Comparison of ENCODE assay signal across 1 cellular context in genomic region chr12:56716933-56717880, GRCh38.
TF ChIP-seq lines count a peak whose summit lies in the region.

No MANE protein-coding gene starts in this region.

TF ChIP-seq in GM12878, 131 proteins besides CTCF, POLR2A, EP300 and RAD21:
- TF ChIP-seq NBN (IDR thresholded peaks at IDR 0.05) (no peak), GABPA (IDR thresholded peaks at IDR 0.05; ENCODE audit: low read depth) (no peak), HDAC6 (IDR thresholded peaks at IDR 0.05; ENCODE audit: unreplicated experiment) (no peak), ZNF592 (IDR thresholded peaks at IDR 0.05) (no peak), FOXK2 (IDR thresholded peaks at IDR 0.05) (no peak)
TF ChIP-seq in GM12878: peak in this region for 0.
